In the genomic region with DNA sequence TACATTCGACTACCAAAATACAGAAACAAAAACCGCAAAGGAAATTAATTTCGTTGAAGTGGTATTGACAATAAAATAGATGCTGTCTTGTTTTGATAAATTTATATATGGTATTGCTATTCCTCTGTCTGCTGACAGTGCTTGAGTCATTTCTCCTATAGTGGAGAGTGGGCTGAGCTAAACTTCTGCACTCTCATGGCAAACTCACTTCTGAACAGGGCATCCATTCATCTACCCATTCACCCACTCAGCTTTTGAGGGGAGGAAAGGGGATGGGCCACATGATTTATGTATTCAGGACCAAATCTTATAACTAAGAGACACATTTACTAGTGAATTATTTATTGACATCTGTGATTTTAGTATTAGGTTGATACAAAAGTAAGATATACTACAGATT, we compare ENCODE assay signal across 37 cellular contexts.
"Had no signal": no experiment of that assay in that cellular context is flagged by ENCODE, and none has a peak within 500 bp of the region (broad histone marks: within the 10 kb centered on the region; RNA-seq: fewer than 3 reads in every experiment).

No MANE protein-coding gene starts in this region.

- H3K4me1 Mint-ChIP-seq: activated CD4-positive, alpha-beta memory T cell treated with anti-CD3 and anti-CD28 coated beads, Interleukin-2, amount 10 ng/mL, durations not matched to agents 7 days and 5 days; activated CD4-positive, alpha-beta T cell treated with anti-CD3 and anti-CD28 coated beads for 36 hours; activated CD4-positive, alpha-beta T cell treated with anti-CD3 and anti-CD28 coated beads, Interleukin-2, amount 10 ng/mL, durations not matched to agents 7 days and 5 days; activated CD8-positive, alpha-beta memory T cell treated with anti-CD3 and anti-CD28 coated beads, Interleukin-2, amount 10 ng/mL, durations not matched to agents 7 days and 5 days; activated naive CD4-positive, alpha-beta T cell treated with anti-CD3 and anti-CD28 coated beads, Interleukin-2, amount 10 ng/mL, durations not matched to agents 7 days and 5 days; activated naive CD4-positive, alpha-beta T cell treated with anti-CD3 and anti-CD28 coated beads, Interleukin-2, amount 50 U/mL, for 24 hours; activated naive CD8-positive, alpha-beta T cell treated with anti-CD3 and anti-CD28 coated beads, Interleukin-2, amount 10 ng/mL, durations not matched to agents 7 days and 5 days; activated naive CD8-positive, alpha-beta T cell treated with anti-CD3 and anti-CD28 coated beads, Interleukin-2, amount 50 U/mL, for 24 hours; brain; central memory CD8-positive, alpha-beta T cell; WTC11 had no signal

- H3K4me3 Mint-ChIP-seq: activated CD4-positive, alpha-beta memory T cell treated with anti-CD3 and anti-CD28 coated beads, Interleukin-2, amount 10 ng/mL, durations not matched to agents 7 days and 5 days; activated CD4-positive, alpha-beta T cell treated with anti-CD3 and anti-CD28 coated beads for 36 hours; activated CD4-positive, alpha-beta T cell treated with anti-CD3 and anti-CD28 coated beads, Interleukin-2, amount 10 ng/mL, durations not matched to agents 7 days and 5 days; activated CD8-positive, alpha-beta memory T cell treated with anti-CD3 and anti-CD28 coated beads, Interleukin-2, amount 10 ng/mL, durations not matched to agents 7 days and 5 days; activated CD8-positive, alpha-beta T cell treated with anti-CD3 and anti-CD28 coated beads, Interleukin-2, amount 10 ng/mL, durations not matched to agents 7 days and 5 days; activated naive CD4-positive, alpha-beta T cell treated with anti-CD3 and anti-CD28 coated beads, Interleukin-2, amount 10 ng/mL, durations not matched to agents 7 days and 5 days; activated naive CD4-positive, alpha-beta T cell treated with anti-CD3 and anti-CD28 coated beads, Interleukin-2, amount 50 U/mL, for 24 hours; activated naive CD8-positive, alpha-beta T cell; activated naive CD8-positive, alpha-beta T cell treated with anti-CD3 and anti-CD28 coated beads, Interleukin-2, amount 10 ng/mL, durations not matched to agents 7 days and 5 days; activated naive CD8-positive, alpha-beta T cell treated with anti-CD3 and anti-CD28 coated beads, Interleukin-2, amount 50 U/mL, for 24 hours; activated T-cell treated with anti-CD3 and anti-CD28 coated beads, Interleukin-2, amount 50 U/mL, for 24 hours; brain; central memory CD8-positive, alpha-beta T cell; T-helper 1 cell treated with Interleukin-12 subunit alpha and Interleukin-12 subunit beta and Interleukin-4 antibody, amounts not matched to agents 30 μg/mL and 1 μg/mL, for 36 hours; T-helper 2 cell treated with Interferon-gamma antibody and Interleukin-4, amounts not matched to agents 5 μg/mL and 100 μg/mL, for 36 hours; WTC11 had no signal

- H3K27ac ChIP-seq: ascending aorta, cardiac muscle cell, WERI-Rb-1 had no signal

- H3K36me3 ChIP-seq: ascending aorta, cardiac muscle cell, WERI-Rb-1 had no signal

- ATAC-seq: activated CD4-positive, alpha-beta T cell treated with anti-CD3 and anti-CD28 coated beads for 36 hours; activated CD8-positive, alpha-beta memory T cell treated with anti-CD3 and anti-CD28 coated beads, Interleukin-2, amount 10 ng/mL, durations not matched to agents 7 days and 5 days; activated CD8-positive, alpha-beta T cell treated with anti-CD3 and anti-CD28 coated beads, Interleukin-2, amount 10 ng/mL, durations not matched to agents 7 days and 5 days; activated naive CD8-positive, alpha-beta T cell treated with anti-CD3 and anti-CD28 coated beads, Interleukin-2, amount 50 U/mL, for 24 hours; WTC11 had no signal

- H3K36me3 Mint-ChIP-seq: activated CD8-positive, alpha-beta memory T cell treated with anti-CD3 and anti-CD28 coated beads, Interleukin-2, amount 10 ng/mL, durations not matched to agents 7 days and 5 days; activated naive CD4-positive, alpha-beta T cell treated with anti-CD3 and anti-CD28 coated beads, Interleukin-2, amount 10 ng/mL, durations not matched to agents 7 days and 5 days; activated naive CD4-positive, alpha-beta T cell treated with anti-CD3 and anti-CD28 coated beads, Interleukin-2, amount 50 U/mL, for 24 hours; activated naive CD8-positive, alpha-beta T cell; activated naive CD8-positive, alpha-beta T cell treated with anti-CD3 and anti-CD28 coated beads, Interleukin-2, amount 10 ng/mL, durations not matched to agents 7 days and 5 days; brain had no signal

- H3K27me3 ChIP-seq: ascending aorta, cardiac muscle cell had no signal

- H3K9me3 ChIP-seq: ascending aorta had no signal

- H3K9me3 Mint-ChIP-seq: activated naive CD4-positive, alpha-beta T cell treated with anti-CD3 and anti-CD28 coated beads, Interleukin-2, amount 10 ng/mL, durations not matched to agents 7 days and 5 days; activated naive CD8-positive, alpha-beta T cell treated with anti-CD3 and anti-CD28 coated beads, Interleukin-2, amount 50 U/mL, for 24 hours had no signal

- H3K4me3 ChIP-seq: ascending aorta, cardiac muscle cell had no signal

- DNase-seq: activated CD4-positive, alpha-beta memory T cell treated with anti-CD3 and anti-CD28 coated beads, Interleukin-2, amount 10 ng/mL, durations not matched to agents 7 days and 5 days; activated CD4-positive, alpha-beta T cell treated with anti-CD3 and anti-CD28 coated beads for 1 hour; activated CD4-positive, alpha-beta T cell treated with anti-CD3 and anti-CD28 coated beads for 36 hours; activated CD4-positive, alpha-beta T cell treated with anti-CD3 and anti-CD28 coated beads for 48 hours; activated CD4-positive, alpha-beta T cell treated with anti-CD3 and anti-CD28 coated beads, Interleukin-2, amount 10 ng/mL, durations not matched to agents 7 days and 5 days; activated CD4-positive, alpha-beta T cell treated with anti-CD3 and anti-CD28 coated beads, Interleukin-2, amount 50 U/mL, for 48 hours; activated CD4-positive, CD25-positive, alpha-beta regulatory T cell; activated CD8-positive, alpha-beta memory T cell treated with anti-CD3 and anti-CD28 coated beads for 24 hours; activated CD8-positive, alpha-beta memory T cell treated with anti-CD3 and anti-CD28 coated beads, Interleukin-2, amount 10 ng/mL, durations not matched to agents 7 days and 5 days; activated CD8-positive, alpha-beta memory T cell treated with anti-CD3 and anti-CD28 coated beads, Interleukin-2, amount 50 U/mL, for 48 hours; activated CD8-positive, alpha-beta T cell treated with anti-CD3 and anti-CD28 coated beads, Interleukin-2, amount 10 ng/mL, durations not matched to agents 7 days and 5 days; activated effector memory CD4-positive, alpha-beta T cell treated with Interleukin-2 at 50 U/mL for 16 hours; activated gamma-delta T cell; activated naive CD4-positive, alpha-beta T cell treated with anti-CD3 and anti-CD28 coated beads, Interleukin-2, amount 10 ng/mL, durations not matched to agents 7 days and 5 days; activated naive CD4-positive, alpha-beta T cell treated with Interleukin-2 at 50 U/mL for 16 hours; activated naive CD8-positive, alpha-beta T cell treated with anti-CD3 and anti-CD28 coated beads, Interleukin-2, amount 10 ng/mL, durations not matched to agents 7 days and 5 days; activated naive CD8-positive, alpha-beta T cell treated with anti-CD3 and anti-CD28 coated beads, Interleukin-2, amount 50 U/mL, for 24 hours; activated T-cell treated with anti-CD3 and anti-CD28 coated beads, Interleukin-2, amount 50 U/mL, for 24 hours; activated T-cell treated with anti-CD3 and anti-CD28 coated beads, Interleukin-2, amount 50 U/mL, for 48 hours; amygdala; anterior cingulate cortex; caudate nucleus; cerebellar nuclear complex; T-helper 1 cell; T-helper 2 cell; T-helper 9 cell; WERI-Rb-1 had no signal

- H3K27ac Mint-ChIP-seq: activated CD4-positive, alpha-beta memory T cell treated with anti-CD3 and anti-CD28 coated beads, Interleukin-2, amount 10 ng/mL, durations not matched to agents 7 days and 5 days; activated CD4-positive, alpha-beta T cell treated with anti-CD3 and anti-CD28 coated beads for 36 hours; activated CD4-positive, alpha-beta T cell treated with anti-CD3 and anti-CD28 coated beads, Interleukin-2, amount 10 ng/mL, durations not matched to agents 7 days and 5 days; activated CD8-positive, alpha-beta memory T cell treated with anti-CD3 and anti-CD28 coated beads, Interleukin-2, amount 10 ng/mL, durations not matched to agents 7 days and 5 days; activated CD8-positive, alpha-beta T cell treated with anti-CD3 and anti-CD28 coated beads, Interleukin-2, amount 10 ng/mL, durations not matched to agents 7 days and 5 days; activated naive CD4-positive, alpha-beta T cell treated with anti-CD3 and anti-CD28 coated beads, Interleukin-2, amount 10 ng/mL, durations not matched to agents 7 days and 5 days; activated naive CD8-positive, alpha-beta T cell; activated naive CD8-positive, alpha-beta T cell treated with anti-CD3 and anti-CD28 coated beads, Interleukin-2, amount 10 ng/mL, durations not matched to agents 7 days and 5 days; activated naive CD8-positive, alpha-beta T cell treated with anti-CD3 and anti-CD28 coated beads, Interleukin-2, amount 50 U/mL, for 24 hours; activated T-cell treated with anti-CD3 and anti-CD28 coated beads, Interleukin-2, amount 50 U/mL, for 24 hours; activated T-helper 2 cell treated with anti-CD3 and anti-CD28 coated beads, Interferon-gamma antibody, Interleukin-2, Interleukin-4, amounts not matched to agents 10 μg/mL and 5 μg/mL and 100 μg/mL, durations not matched to agents 14 hours and 24 hours and 36 hours; T-helper 1 cell treated with Interleukin-12 subunit alpha and Interleukin-12 subunit beta and Interleukin-4 antibody, amounts not matched to agents 30 μg/mL and 1 μg/mL, for 36 hours; T-helper 2 cell treated with Interferon-gamma antibody and Interleukin-4, amounts not matched to agents 5 μg/mL and 100 μg/mL, for 36 hours; WTC11 had no signal

- H3K4me1 ChIP-seq: ascending aorta had no signal
